Comparison of ENCODE assay signal across 1 cellular context in genomic region chr1:225999227-225999911, GRCh38.
TF ChIP-seq lines count a peak whose summit lies in the region.

SDE2 (minus strand) TSS chr1:225999343; CDS start chr1:225999312, 31 bp downstream.

TF ChIP-seq in SK-N-SH, 30 proteins besides CTCF, POLR2A, EP300 and RAD21 (continued from another document):
- no peak for TF ChIP-seq EZH2phosphoT487 (IDR thresholded peaks at IDR 0.05; ENCODE audit: borderline replicate concordance, low read depth)
- TF ChIP-seq IRF3 (IDR thresholded peaks at IDR 0.05; ENCODE audit: low read depth, low read length): no peak
- peak; percentile 68 for TF ChIP-seq MAX (IDR thresholded peaks at IDR 0.05; ENCODE audit: low read depth)
- no peak for TF ChIP-seq TEAD4 (IDR thresholded peaks at IDR 0.05; ENCODE audit: borderline replicate concordance, insufficient read depth)
TF ChIP-seq in SK-N-SH: peak in this region for 11.
